In genomic region chr1:211460246-211460645, GRCh38 we compare ENCODE assay signal across 17 cellular contexts. TPM values are rescaled to one million over a fixed set of nuclear protein-coding genes. Genes with fewer than 3 reads are reported as not detected.
"Had no signal": no experiment of that assay in that cellular context is flagged by ENCODE, and none has a peak within 500 bp of the region (broad histone marks: within the 10 kb centered on the region; RNA-seq: fewer than 3 reads in every experiment).

No MANE protein-coding gene starts in this region.

RNA-seq across cellular contexts. Expression of gene RD3, which starts 31.7 kb away (rescaled TPM):
- total RNA-seq: activated naive CD4-positive, alpha-beta T cell treated with anti-CD3 and anti-CD28 coated beads for 36 hours; activated naive CD4-positive, alpha-beta T cell treated with anti-CD3 and anti-CD28 coated beads, Interleukin-2, amount 50 U/mL, for 72 hours; activated naive CD8-positive, alpha-beta T cell treated with anti-CD3 and anti-CD28 coated beads for 36 hours; activated naive CD8-positive, alpha-beta T cell treated with anti-CD3 and anti-CD28 coated beads, Interleukin-2, amount 10 ng/mL, durations not matched to agents 7 days and 5 days; activated T-cell treated with anti-CD3 and anti-CD28 coated beads, Interleukin-2, amount 50 U/mL, for 4 hours; activated T-cell treated with anti-CD3 and anti-CD28 coated beads, Interleukin-2, amount 50 U/mL, for 72 hours; activated T-helper 1 cell treated with anti-CD3 and anti-CD28 coated beads, Interleukin-12 subunit alpha, Interleukin-12 subunit beta, Interleukin-2, Interleukin-4 antibody, amounts not matched to agents 30 ng/mL and 10 ng/mL and 1 ng/mL, durations not matched to agents 14 hours and 24 hours and 36 hours; activated T-helper 17 cell treated with anti-CD3 and anti-CD28 coated beads, Interleukin-2, amount 50 U/mL, for 72 hours; activated T-helper 2 cell treated with anti-CD3 and anti-CD28 coated beads, Interferon-gamma antibody, Interleukin-2, Interleukin-4, amounts not matched to agents 10 μg/mL and 5 μg/mL and 100 μg/mL, durations not matched to agents 14 hours and 24 hours and 36 hours; aorta; ascending aorta; astrocyte; body of pancreas; bronchial epithelial cell; cardiac muscle cell; cardiac septum; chondrocyte had no signal
